Comparison of ENCODE assay signal across 1 cellular context in the genomic region with DNA sequence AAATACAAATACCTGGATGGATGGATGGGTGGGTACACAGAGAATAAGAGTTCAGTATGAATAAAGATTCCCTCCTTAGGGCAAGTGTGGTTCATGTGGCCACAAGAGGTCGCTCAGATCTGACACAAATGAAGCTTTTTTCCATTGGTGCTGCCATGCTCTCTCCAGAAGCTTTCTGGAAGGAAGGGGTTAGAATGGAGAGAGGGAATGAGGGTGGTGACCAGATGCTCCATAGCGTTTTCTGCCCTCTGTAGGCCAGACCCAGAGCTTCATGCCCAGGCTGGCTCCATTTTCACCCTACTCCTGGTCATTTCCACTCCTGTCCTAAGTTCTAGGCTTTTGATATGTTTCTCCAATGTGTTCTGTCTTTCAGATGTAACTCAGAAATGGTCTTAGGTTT.
TF ChIP-seq lines count a peak whose summit lies in the region.

No MANE protein-coding gene starts in this region.

TF ChIP-seq in WTC11, 78 proteins besides CTCF, POLR2A, EP300 and RAD21 (continued from another document):
- TF ChIP-seq AFF4 (CRISPR knock-in tag; IDR thresholded peaks at IDR 0.05; ENCODE audit: borderline replicate concordance) = no peak
- no peak for TF ChIP-seq ZSCAN18 (CRISPR knock-in tag; IDR thresholded peaks at IDR 0.05)
- no peak for TF ChIP-seq KAT7 (CRISPR knock-in tag; IDR thresholded peaks at IDR 0.05; ENCODE audit: borderline replicate concordance)
- peak; percentile 14; the same call in 1 of the 2 replicates for TF ChIP-seq ZNF396 (CRISPR knock-in tag; IDR thresholded peaks at IDR 0.05; ENCODE audit: borderline replicate concordance)
- TF ChIP-seq ZNF671 (CRISPR knock-in tag; IDR thresholded peaks at IDR 0.05) = no peak
